In the genomic region with DNA sequence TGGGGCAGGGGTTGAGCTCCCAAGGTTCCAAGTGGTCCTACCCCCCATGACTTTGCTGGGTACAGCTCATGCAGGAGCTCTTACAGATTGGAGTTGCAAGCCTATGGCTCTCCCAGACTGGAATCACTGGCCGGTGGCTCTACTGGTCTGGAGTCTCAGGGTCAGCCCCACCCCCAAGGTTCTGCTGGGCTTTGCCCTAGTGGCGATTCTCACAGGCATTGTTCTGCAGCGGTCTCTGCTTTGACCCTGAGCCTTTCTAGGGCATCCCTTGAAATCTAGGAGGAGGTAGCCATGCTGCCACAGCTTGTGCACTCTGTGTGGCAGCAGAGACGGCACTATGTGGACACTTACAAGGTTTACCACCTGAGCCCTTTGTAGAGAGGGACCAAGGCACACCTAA, we compare ENCODE assay signal across 28 cellular contexts.
"Had no signal": no experiment of that assay in that cellular context is flagged by ENCODE, and none has a peak within 500 bp of the region (broad histone marks: within the 10 kb centered on the region; RNA-seq: fewer than 3 reads in every experiment).

No MANE protein-coding gene starts in this region.

- H3K4me1 Mint-ChIP-seq: naive B cell had no signal

- DNase-seq: dermis blood vessel endothelial cell; dorsolateral prefrontal cortex; effector CD4-positive, alpha-beta T cell; effector memory CD4-positive, alpha-beta T cell; erythroblast; esophagus squamous epithelium; foreskin fibroblast; foreskin melanocyte; gastrocnemius medialis; glutamatergic neuron; head of caudate nucleus; heart right ventricle; hippocampal formation; left cardiac atrium; left lung; left ventricle myocardium superior; lower lobe of right lung; mesenchymal stem cell; mucosa of descending colon; naive B cell had no signal

- H3K36me3 ChIP-seq: esophagus squamous epithelium, gastrocnemius medialis, heart right ventricle, left lung, lower lobe of right lung had no signal

- H3K9me3 Mint-ChIP-seq: mesothelial cell of epicardium had no signal

- H3K4me3 Mint-ChIP-seq: mesothelial cell of epicardium, naive B cell had no signal

- H3K27ac Mint-ChIP-seq: mesothelial cell of epicardium had no signal

- FAIRE-seq: colon, endometrium, islet of Langerhans, keratinocyte had no signal

- H3K4me3 ChIP-seq: coronary artery, dorsolateral prefrontal cortex, esophagus squamous epithelium, gastrocnemius medialis, heart right ventricle, left lung, lower lobe of right lung, mucosa of descending colon had no signal

- ATAC-seq: esophagus mucosa, gastrocnemius medialis, heart right ventricle, left cardiac atrium, left lung, left ventricle myocardium superior, lower lobe of right lung, mucosa of descending colon had no signal

- H3K4me1 ChIP-seq: esophagus squamous epithelium, gastrocnemius medialis, left lung, lower lobe of right lung had no signal

- H3K27ac ChIP-seq: coronary artery, dorsolateral prefrontal cortex, epithelial cell of prostate, esophagus squamous epithelium, gastrocnemius medialis, heart right ventricle, left lung, lower lobe of right lung had no signal

- H3K9me3 ChIP-seq: esophagus squamous epithelium, gastrocnemius medialis, heart right ventricle, left lung, lower lobe of right lung, mucosa of descending colon had no signal

- H3K36me3 Mint-ChIP-seq: mesothelial cell of epicardium, naive B cell had no signal
